In genomic region chrX:153793291-153793690, GRCh38 we compare ENCODE assay signal across 8 cellular contexts. TPM values are rescaled to one million over a fixed set of nuclear protein-coding genes. Genes with fewer than 3 reads are reported as not detected.
DNase-seq lines count a peak whose midpoint lies in the region; ATAC-seq and TF ChIP-seq lines count a peak whose summit lies in the region.

No MANE protein-coding gene starts in this region.

- peak overlapping the region; percentile 94 for H3K4me3 Mint-ChIP-seq in activated naive CD4-positive, alpha-beta T cell treated with anti-CD3 and anti-CD28 coated beads for 36 hours

- peaks cover 9% of the 10 kb centered on the region for H3K36me3 Mint-ChIP-seq in activated naive CD4-positive, alpha-beta T cell treated with anti-CD3 and anti-CD28 coated beads for 36 hours (ENCODE audit: low read depth)

- TF ChIP-seq POLR2A in transverse colon (IDR thresholded peaks at IDR 0.05): no peak

- H3K4me1 ChIP-seq in adipocyte (ENCODE audit: control insufficient read depth, insufficient read depth, low read length): peaks cover 18% of the 10 kb centered on the region
- peaks cover 0 to 26% (median 22%) of the 10 kb centered on the region in 4 donors for H3K4me1 ChIP-seq in transverse colon

- H3K27me3 ChIP-seq in adipocyte (replicated peaks; ENCODE audit: control insufficient read depth, insufficient read depth, low read length) (no peaks in the 10 kb centered on the region), transverse colon (no peaks in the 10 kb centered on the region)

- CTCF ChIA-PET in activated naive CD4-positive, alpha-beta T cell treated with anti-CD3 and anti-CD28 coated beads for 36 hours (lab: Charles Lee): no interaction called here

- H3K27ac Mint-ChIP-seq in activated naive CD4-positive, alpha-beta T cell treated with anti-CD3 and anti-CD28 coated beads for 36 hours: peak overlapping the region; percentile 76

- no peak for DNase-seq in activated naive CD4-positive, alpha-beta T cell treated with anti-CD3 and anti-CD28 coated beads for 36 hours
- no peak for DNase-seq in activated naive CD4-positive, alpha-beta T cell treated with anti-CD3 and anti-CD28 coated beads, Interleukin-2, amount 50 U/mL, for 16 hours
- DNase-seq in adipocyte (ENCODE audit: low read depth) (peak; percentile 30), left colon (no peak), transverse colon (no peak), NCI-H510A treated with DMSO at 0.1 percent for 48 hours (lab: John Stamatoyannopoulos, UW) (no peak), NCI-H2081 (lab: John Stamatoyannopoulos, UW) (no peak)

- no peak for TF ChIP-seq EP300 in transverse colon (IDR thresholded peaks at IDR 0.05; ENCODE audit: low read depth)

- peak overlapping the region; percentile 87 for H3K4me3 ChIP-seq in adipocyte (ENCODE audit: low read length)
- H3K4me3 ChIP-seq in transverse colon: peak overlapping the region; percentile 52 to 79 (median 68)

- intact Hi-C loops in activated naive CD4-positive, alpha-beta T cell treated with anti-CD3 and anti-CD28 coated beads for 36 hours (cut with micrococcal nuclease): no loop called here
- intact Hi-C loops in left colon (cut with DNase I, micrococcal nuclease): no loop called here
- intact Hi-C loops in transverse colon (cut with DNase I; ENCODE audit: low total_unique reads): no loop called here

- H3K9me3 Mint-ChIP-seq in activated naive CD4-positive, alpha-beta T cell treated with anti-CD3 and anti-CD28 coated beads for 36 hours: no peaks in the 10 kb centered on the region

- peaks cover 29% of the 10 kb centered on the region for H3K4me1 Mint-ChIP-seq in activated naive CD4-positive, alpha-beta T cell treated with anti-CD3 and anti-CD28 coated beads for 36 hours (ENCODE audit: low read depth)

- H3K27ac ChIP-seq in transverse colon: peak overlapping the region; percentile 91 to 99 (median 98)

- peak overlapping the region; percentile 92 for H3K9ac ChIP-seq in adipocyte (ENCODE audit: low read length)

- H3K36me3 ChIP-seq in adipocyte (ENCODE audit: control insufficient read depth, insufficient read depth, low read length, severe bottlenecking): peaks cover 16% of the 10 kb centered on the region
- H3K36me3 ChIP-seq in transverse colon: no peaks in the 10 kb centered on the region

- in situ Hi-C loops in transverse colon (cut with MboI; ENCODE audit: low pct_ligation_motif_present in 1 of 4, low pct_unique_long_range_greater_than_20kb in 1 of 4, low sequenced_read_pairs in 3 of 4): loop anchor here in 1 of 4 donors (25.0 kb wide), 1 partner anchor 144 kb away; the partner anchor contains the start of genes ARHGAP4, NAA10 and RENBP

- TF ChIP-seq CTCF in transverse colon (IDR thresholded peaks at IDR 0.05): no peak

- ATAC-seq in left colon (peak; percentile 26), GM18873 (IDR thresholded peaks at IDR 0.05; ENCODE audit: low FRiP score, unreplicated experiment) (no peak)

- WGBS in transverse colon (ENCODE audit: low coverage in 1 of 2), 2 donors: 0 to 47% methylated on average over 1 to 7 of the region's 7 CpGs

- peaks cover 5% of the 10 kb centered on the region for H3K9me3 ChIP-seq in adipocyte (ENCODE audit: control insufficient read depth, low read length)
- H3K9me3 ChIP-seq in transverse colon: no peaks in the 10 kb centered on the region

- no peaks in the 10 kb centered on the region for H3K27me3 Mint-ChIP-seq in activated naive CD4-positive, alpha-beta T cell treated with anti-CD3 and anti-CD28 coated beads for 36 hours (ENCODE audit: low read depth)

RNA-seq across cellular contexts. Expression of gene IDH3G, which starts 0.9 kb away (rescaled TPM):
- 10 to 100 TPM; 46.3 to 49.9 TPM for total RNA-seq in activated naive CD4-positive, alpha-beta T cell treated with anti-CD3 and anti-CD28 coated beads for 36 hours
- 10 to 100 TPM; 76.1 to 93.6 TPM for total RNA-seq in left colon
- 100 to 1,000 TPM in 2 of 4 donors, 10 to 100 TPM in 2; 77.5 to 203 (median 117) TPM for total RNA-seq in transverse colon

RNA-seq across cellular contexts. Expression of gene SSR4, which starts 1.2 kb away (rescaled TPM):
- 100 to 1,000 TPM; 148 to 152 TPM for total RNA-seq in activated naive CD4-positive, alpha-beta T cell treated with anti-CD3 and anti-CD28 coated beads for 36 hours
- total RNA-seq in left colon: 100 to 1,000 TPM; 216 to 237 TPM
- 100 to 1,000 TPM in 2 of 4 donors, 10 to 100 TPM in 2; 16.1 to 165 (median 95.8) TPM for total RNA-seq in transverse colon

RNA-seq across cellular contexts. Expression of gene SRPK3, which starts 12.4 kb away (rescaled TPM):
- not detected for total RNA-seq in activated naive CD4-positive, alpha-beta T cell treated with anti-CD3 and anti-CD28 coated beads for 36 hours
- total RNA-seq in left colon (1 to 10 TPM; 1.4 to 1.7 TPM), transverse colon (1 to 10 TPM in 2 of 4 donors, under 1 TPM in 2; 0.64 to 3.8 (median 1.3) TPM)

RNA-seq across cellular contexts. Expression of gene PLXNB3, which starts 29.2 kb away (rescaled TPM):
- total RNA-seq in activated naive CD4-positive, alpha-beta T cell treated with anti-CD3 and anti-CD28 coated beads for 36 hours: under 1 TPM; 0.05 to 0.44 TPM
- total RNA-seq in left colon: 1 to 10 TPM; 1.0 to 5.4 TPM
- 10 to 100 TPM in 2 of 4 donors, 1 to 10 TPM in 2; 3.1 to 46.2 (median 24.7) TPM for total RNA-seq in transverse colon

RNA-seq across cellular contexts. Expression of gene PDZD4, which starts 37.1 kb away (rescaled TPM):
- total RNA-seq in activated naive CD4-positive, alpha-beta T cell treated with anti-CD3 and anti-CD28 coated beads for 36 hours: 1 to 10 TPM in 1 of 2 experiments, under 1 TPM in 1; 0.83 to 1.0 TPM
- total RNA-seq in left colon (1 to 10 TPM; 1.0 to 3.8 TPM), transverse colon (1 to 10 TPM; 2.0 to 6.6 (median 4.2) TPM)
